11 cellular contexts compared by ENCODE assay signal in the genomic region with DNA sequence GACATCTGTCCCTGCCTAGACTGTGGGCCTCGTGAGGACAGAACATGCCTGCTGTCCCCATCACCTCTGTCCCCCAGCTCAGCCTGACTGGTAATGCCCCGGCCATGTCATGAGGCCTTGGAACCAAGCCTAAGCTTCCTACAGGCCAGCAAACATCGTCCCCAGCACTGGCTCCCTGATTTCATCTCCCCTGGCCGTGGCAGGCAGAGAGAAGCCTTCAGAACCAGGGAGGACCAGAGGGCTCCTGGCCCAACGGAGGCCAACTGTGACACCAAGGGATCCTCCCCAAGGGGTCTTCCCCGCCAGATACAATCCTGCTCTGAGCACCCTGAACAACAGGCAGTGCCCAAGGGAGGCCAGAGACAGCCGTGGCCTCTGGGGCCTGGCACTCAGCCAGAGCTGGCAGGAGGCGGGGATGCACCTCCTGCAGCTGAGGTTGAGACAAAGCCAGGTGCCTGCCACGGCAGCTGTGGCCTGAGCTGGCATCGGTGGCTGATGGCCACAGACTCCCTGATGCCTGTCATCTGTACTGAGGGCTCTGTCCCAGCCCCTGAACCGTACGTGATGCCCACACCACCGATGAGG. TPM values are rescaled to one million over a fixed set of nuclear protein-coding genes. Genes with fewer than 3 reads are reported as not detected.
A peak's percentile ranks its signal among the peaks of the same experiment; 100 is the strongest.
DNase-seq lines count a peak whose midpoint lies in the region; ATAC-seq and TF ChIP-seq lines count a peak whose summit lies in the region.
"Had no signal": no experiment of that assay in that cellular context is flagged by ENCODE, and none has a peak within 500 bp of the region (broad histone marks: within the 10 kb centered on the region; RNA-seq: fewer than 3 reads in every experiment).

No MANE protein-coding gene starts in this region.

- H3K9ac ChIP-seq in skeletal muscle tissue (ENCODE audit: low read depth in 1 of 3, low read length in 3 of 3), result peak overlapping the region in 1 of 3 donors; percentile 76

- peaks cover 0 to 30% (median 17%) of the 10 kb centered on the region in 3 donors for H3K4me1 ChIP-seq in skeletal muscle tissue (ENCODE audit: control insufficient read depth in 3 of 3, insufficient read depth in 3 of 3, low read length in 3 of 3)

- no peaks in the 10 kb centered on the region for H3K27me3 ChIP-seq in skeletal muscle tissue (ENCODE audit: control insufficient read depth in 3 of 3, insufficient read depth in 3 of 3, low read length in 3 of 3)

- TF ChIP-seq CTCF in epithelial cell of esophagus (IDR thresholded peaks at IDR 0.05; ENCODE audit: insufficient read depth, low read depth, low read length, missing control alignments), result no peak

- peak; percentile 63 for DNase-seq in NCI-H2227 (lab: John Stamatoyannopoulos, UW; ENCODE audit: unreplicated experiment)
- no peak for DNase-seq in NCI-H2227 treated with DMSO at 0.1 percent for 48 hours (lab: John Stamatoyannopoulos, UW)
- DNase-seq in NCI-H345 treated with DMSO at 0.1 percent for 48 hours (lab: John Stamatoyannopoulos, UW; ENCODE audit: unreplicated experiment), result peak; percentile 75
- DNase-seq in epithelial cell of esophagus (ENCODE audit: low read depth), result peak; percentile 10
- DNase-seq in NCI-H1930 (lab: John Stamatoyannopoulos, UW), result no peak
- no peak for DNase-seq in HK-2 (ENCODE audit: unreplicated experiment)
- DNase-seq: activated CD4-positive, alpha-beta T cell treated with anti-CD3 and anti-CD28 coated beads, Interleukin-2, amount 50 U/mL, for 48 hours; OCI-M1; stimulated activated CD4-positive, alpha-beta T cell treated with anti-CD3 and anti-CD28 coated beads, Interleukin-4, amount 100 ng/mL, for 24 hours had no signal

- no peak overlapping the region for H3K4me3 ChIP-seq in epithelial cell of esophagus (ENCODE audit: low read length)
- H3K4me3 ChIP-seq in skeletal muscle tissue (ENCODE audit: low read length in 3 of 3), result peak overlapping the region in 1 of 3 donors; percentile 52

- no peaks in the 10 kb centered on the region for H3K9me3 ChIP-seq in skeletal muscle tissue (ENCODE audit: control insufficient read depth in 3 of 3, low read length in 3 of 3)

- ATAC-seq in HG03520 (IDR thresholded peaks at IDR 0.05; ENCODE audit: unreplicated experiment), result no peak

- H3K36me3 ChIP-seq in skeletal muscle tissue (ENCODE audit: control insufficient read depth in 3 of 3, insufficient read depth in 3 of 3, low read length in 3 of 3), result no peaks in the 10 kb centered on the region

- peak overlapping the region; percentile 56 for H3K27ac ChIP-seq in skeletal muscle tissue (ENCODE audit: low read depth, low read length)

RNA-seq across cellular contexts. Expression of a gene that starts 9.9 kb away (rescaled TPM):
- 5.2 TPM for total RNA-seq in skeletal muscle tissue

RNA-seq across cellular contexts. Expression of a gene that starts 43.6 kb away (rescaled TPM):
- total RNA-seq in skeletal muscle tissue, result 2.6 TPM

Comparison
In these comparisons a context has a peak if more than half of its experiments do, and no peak if none do; other contexts are left out.
1. DNase-seq: peak in NCI-H2227 (single experiment), NCI-H345 treated with DMSO at 0.1 percent for 48 hours (single experiment) and epithelial cell of esophagus (single experiment); none in NCI-H2227 treated with DMSO at 0.1 percent for 48 hours (single experiment), NCI-H1930 (0 of 2) and HK-2 (single experiment).